In genomic region chr10:30433779-30434272, GRCh38 we compare ENCODE assay signal across 8 cellular contexts. TPM values are rescaled to one million over a fixed set of nuclear protein-coding genes. Genes with fewer than 3 reads are reported as not detected.
A peak's percentile ranks its signal among the peaks of the same experiment; 100 is the strongest.
DNase-seq lines count a peak whose midpoint lies in the region; ATAC-seq and TF ChIP-seq lines count a peak whose summit lies in the region.

TSS of gene MAP3K8 (plus strand) at chr10:30434184. CDS start at chr10:30438939, 4,755 bp downstream.

- peak within 1 kb of the TSS; percentile 95 for H3K4me2 ChIP-seq in neural progenitor cell

- peak within 1 kb of the TSS; percentile 98 for H3K4me3 Mint-ChIP-seq in neural progenitor cell

- TF ChIP-seq CTCF in foreskin fibroblast (IDR thresholded peaks at IDR 0.05; ENCODE audit: low read depth, low read length) (no peak), neural progenitor cell (IDR thresholded peaks at IDR 0.05) (no peak)

- H4K20me1 ChIP-seq in neural progenitor cell (ENCODE audit: low read depth), result peaks cover 15% of the 10 kb centered on the region

- H2AFZ ChIP-seq in neural progenitor cell (replicated peaks), result peak within 1 kb of the TSS; percentile 92

- DNase-seq in DMS153 (lab: John Stamatoyannopoulos, UW), result peak; percentile 43
- DNase-seq in HT-29 (ENCODE audit: low spot score), result peak; percentile 93
- DNase-seq in SIG-M5 treated with dmso at 0.1 percent for 504 hours (lab: John Stamatoyannopoulos, UW; ENCODE audit: unreplicated experiment), result peak; percentile 93
- DNase-seq in activated gamma-delta T cell treated with Interleukin-2 at 50 U/mL for 16 hours, result peak; percentile 70
- DNase-seq in foreskin fibroblast, result peak; percentile 58 to 85
- DNase-seq in neural progenitor cell (ENCODE audit: low spot score), result peak; percentile 93
- peak; percentile 71 for DNase-seq in stromal cell of bone marrow (ENCODE audit: low read depth)

- H3K4me3 ChIP-seq in foreskin fibroblast (ENCODE audit: low read depth in 1 of 2, low read length in 2 of 2) (peak within 1 kb of the TSS; percentile 77 to 80), neural progenitor cell (peak within 1 kb of the TSS; percentile 87)

- peak; percentile 56 for ATAC-seq in GM21360 (IDR thresholded peaks at IDR 0.05; ENCODE audit: unreplicated experiment)

- H3F3A ChIP-seq in neural progenitor cell (ENCODE audit: low read depth), result peaks cover 30% of the 10 kb centered on the region

- H3K36me3 ChIP-seq in neural progenitor cell, result no peaks in the 10 kb centered on the region

- no peaks in the 10 kb centered on the region for H3K79me2 ChIP-seq in neural progenitor cell (ENCODE audit: low read depth)

- peaks cover 25% of the 10 kb centered on the region for H3K27me3 ChIP-seq in neural progenitor cell

- H3K9ac ChIP-seq in neural progenitor cell, result peak within 1 kb of the TSS; percentile 38

- H3K4me1 ChIP-seq in neural progenitor cell, result peaks cover 30% of the 10 kb centered on the region

- peaks cover 10% of the 10 kb centered on the region for H3K27me3 Mint-ChIP-seq in neural progenitor cell (ENCODE audit: insufficient read depth, low read depth)

- peaks cover 51% of the 10 kb centered on the region for H3K4me1 Mint-ChIP-seq in neural progenitor cell

- peak within 1 kb of the TSS; percentile 96 for H3K27ac ChIP-seq in neural progenitor cell

- no peaks in the 10 kb centered on the region for H3K9me3 Mint-ChIP-seq in neural progenitor cell

- H3K36me3 Mint-ChIP-seq in neural progenitor cell, result peaks cover 4% of the 10 kb centered on the region

- H3K9me3 ChIP-seq in neural progenitor cell (ENCODE audit: low read depth), result no peaks in the 10 kb centered on the region

- H3K27ac Mint-ChIP-seq in neural progenitor cell, result peak within 1 kb of the TSS; percentile 99

RNA-seq across cellular contexts. Expression of gene MAP3K8, which starts in this region (rescaled TPM):
- 43.8 and 48.2 TPM in 2 replicates for total RNA-seq in HT-29 (2014; rRNA removed; shearing (Covaris generic))
- total RNA-seq in neural progenitor cell (ENCODE audit: low replicate concordance), result 4.7 and 7.3 TPM in 2 replicates

Comparison
In these comparisons a context has a peak if more than half of its experiments do, and no peak if none do; other contexts are left out.
1. Peak in every context shown above with its lines: DNase-seq, ATAC-seq, H3K4me3 ChIP-seq and H3K27ac ChIP-seq.
2. DNase-seq: peak in every context shown above with its lines; median percentile 93 in HT-29; 93 in SIG-M5 treated with dmso at 0.1 percent for 504 hours; 93 in neural progenitor cell; 72 in foreskin fibroblast; 71 in stromal cell of bone marrow; 70 in activated gamma-delta T cell treated with Interleukin-2 at 50 U/mL for 16 hours; 43 in DMS153.